ENCODE assay signal across 9 cellular contexts in the genomic region with DNA sequence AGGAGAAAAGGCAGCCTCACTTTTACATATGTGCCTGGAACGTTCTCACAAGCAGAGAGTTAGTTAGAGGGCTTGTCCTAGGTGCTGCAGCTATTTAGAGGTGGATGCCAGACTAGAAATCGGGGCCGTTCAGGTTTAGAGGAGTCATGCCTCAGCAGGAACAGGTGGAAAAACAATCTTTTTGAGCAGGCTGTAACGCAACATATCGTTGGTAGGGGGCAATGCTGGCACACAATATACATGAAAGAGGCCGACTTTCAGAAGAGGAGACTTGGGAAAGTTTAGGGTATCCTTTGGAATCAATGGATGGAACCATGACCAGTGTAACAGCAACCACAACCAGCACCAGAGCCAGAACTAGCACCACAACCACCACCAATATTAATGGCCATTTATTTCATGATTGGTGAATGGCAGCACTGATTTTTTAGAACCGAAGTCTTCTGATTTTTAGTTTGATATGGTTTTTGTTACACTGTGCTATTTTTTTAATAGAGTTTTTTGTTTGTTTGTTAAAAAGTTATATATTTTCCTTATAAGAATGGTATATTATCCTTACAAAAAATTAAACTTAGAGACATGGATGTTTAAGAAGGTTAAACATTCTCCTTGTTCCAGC.
A peak's percentile ranks its signal among the peaks of the same experiment; 100 is the strongest.
DNase-seq lines count a peak whose midpoint lies in the region; ATAC-seq and TF ChIP-seq lines count a peak whose summit lies in the region.
"Had no signal": no experiment of that assay in that cellular context is flagged by ENCODE, and none has a peak within 500 bp of the region (broad histone marks: within the 10 kb centered on the region; RNA-seq: fewer than 3 reads in every experiment).

No MANE protein-coding gene starts in this region.

- no peak overlapping the region for H3K4me3 ChIP-seq in NB4 (ENCODE audit: low read depth, low read length)
- H3K4me3 ChIP-seq in adipocyte (ENCODE audit: low read length), result no peak overlapping the region

- DNase-seq in NCI-H1417 (lab: John Stamatoyannopoulos, UW) (peak; percentile 41 to 73 (median 42)), NCI-H1417 treated with DMSO at 0.1 percent for 48 hours (lab: John Stamatoyannopoulos, UW) (no peak), NB4 (ENCODE audit: low read depth) (peak; percentile 57), adipocyte (ENCODE audit: low read depth) (peak; percentile 63)
- DNase-seq in stimulated activated CD4-positive, alpha-beta T cell treated with anti-CD3 and anti-CD28 coated beads, Interleukin-2, amount 100 ng/mL, for 24 hours, result no peak
- DNase-seq: activated B cell treated with CpG ODN at 0.5 μM for 24 hours had no signal

- no peaks in the 10 kb centered on the region for H3K9me3 ChIP-seq in adipocyte (ENCODE audit: control insufficient read depth, low read length)

- H3K27me3 Mint-ChIP-seq in nephron (ENCODE audit: low read depth), result peaks cover 6% of the 10 kb centered on the region

- no peaks in the 10 kb centered on the region for H3K36me3 Mint-ChIP-seq in nephron (ENCODE audit: low read depth)

- no peaks in the 10 kb centered on the region for H3K36me3 ChIP-seq in adipocyte (ENCODE audit: control insufficient read depth, insufficient read depth, low read length, severe bottlenecking)

- H3K4me1 Mint-ChIP-seq in nephron, result peaks cover 4% of the 10 kb centered on the region
- H3K4me1 Mint-ChIP-seq: activated B cell treated with CpG ODN at 0.5 μM for 24 hours had no signal

- ATAC-seq in HG03520 (IDR thresholded peaks at IDR 0.05; ENCODE audit: unreplicated experiment) (no peak), GM19324 (IDR thresholded peaks at IDR 0.05; ENCODE audit: low FRiP score, unreplicated experiment) (no peak)

- no peak overlapping the region for H3K9ac ChIP-seq in adipocyte (ENCODE audit: low read length)

- no peak overlapping the region for H3K4me3 Mint-ChIP-seq in nephron
- H3K4me3 Mint-ChIP-seq: activated B cell treated with CpG ODN at 0.5 μM for 24 hours had no signal

- no peaks in the 10 kb centered on the region for H3K9me3 Mint-ChIP-seq in nephron
- H3K9me3 Mint-ChIP-seq: activated B cell treated with CpG ODN at 0.5 μM for 24 hours had no signal

- TF ChIP-seq CTCF in NB4 (IDR thresholded peaks at IDR 0.05; ENCODE audit: low read depth, low read length) (peak; percentile 66), nephron (IDR thresholded peaks at IDR 0.05; ENCODE audit: unreplicated experiment in 3 of 3) (peak; percentile 53 to 58 (median 57))

- H3K27ac Mint-ChIP-seq in nephron, result no peak overlapping the region
- H3K27ac Mint-ChIP-seq: activated B cell treated with CpG ODN at 0.5 μM for 24 hours had no signal

- TF ChIP-seq POLR2A in NB4 (IDR thresholded peaks at IDR 0.05; ENCODE audit: extremely low read depth, insufficient read length), result no peak

- no peaks in the 10 kb centered on the region for H3K27me3 ChIP-seq in adipocyte (replicated peaks; ENCODE audit: control insufficient read depth, insufficient read depth, low read length)

- H3K4me1 ChIP-seq in adipocyte (ENCODE audit: control insufficient read depth, insufficient read depth, low read length), result no peaks in the 10 kb centered on the region

Comparison
In these comparisons a context has a peak if more than half of its experiments do, and no peak if none do; other contexts are left out.
1. DNase-seq: peak in NCI-H1417 (3 of 3), NB4 (single experiment) and adipocyte (single experiment); none in NCI-H1417 treated with DMSO at 0.1 percent for 48 hours (single experiment) and stimulated activated CD4-positive, alpha-beta T cell treated with anti-CD3 and anti-CD28 coated beads, Interleukin-2, amount 100 ng/mL, for 24 hours (0 of 2).